Comparison of ENCODE assay signal across 16 cellular contexts in genomic region chr12:76670776-76671175, GRCh38.
A peak's percentile ranks its signal among the peaks of the same experiment; 100 is the strongest.
DNase-seq lines count a peak whose midpoint lies in the region; ATAC-seq and TF ChIP-seq lines count a peak whose summit lies in the region.
"Had no signal": no experiment of that assay in that cellular context is flagged by ENCODE, and none has a peak within 500 bp of the region (broad histone marks: within the 10 kb centered on the region; RNA-seq: fewer than 3 reads in every experiment).

No MANE protein-coding gene starts in this region.

- no peaks in the 10 kb centered on the region for H3K36me3 ChIP-seq in brain microvascular endothelial cell (replicated peaks)
- H3K36me3 ChIP-seq in mesenchymal stem cell (ENCODE audit: control insufficient read depth in 1 of 2, insufficient read depth in 2 of 2, low read depth in 1 of 2, low read length in 2 of 2), result no peaks in the 10 kb centered on the region
- H3K36me3 ChIP-seq: adrenal gland; BLaER1 treated with 17β-estradiol and CSF1 and Interleukin-3, amounts not matched to agents 10 nM and 100 nM; gastrocnemius medialis had no signal

- H3K4me3 ChIP-seq in brain microvascular endothelial cell (ENCODE audit: low read depth, low read length), result no peak overlapping the region
- H3K4me3 ChIP-seq in mesenchymal stem cell (ENCODE audit: insufficient read depth in 1 of 2, low read depth in 1 of 2, low read length in 2 of 2), result no peak overlapping the region
- H3K4me3 ChIP-seq: adrenal gland; BLaER1 treated with 17β-estradiol and CSF1 and Interleukin-3, amounts not matched to agents 10 nM and 100 nM; gastrocnemius medialis had no signal

- 17% methylated on average over 1 of the region's 1 CpG for WGBS in mesenchymal stem cell

- H4K8ac ChIP-seq in mesenchymal stem cell (ENCODE audit: low read length), result no peak overlapping the region

- H3K18ac ChIP-seq in mesenchymal stem cell (ENCODE audit: low read depth in 1 of 2, low read length in 2 of 2), result no peak overlapping the region

- no peak overlapping the region for H3K4me2 ChIP-seq in mesenchymal stem cell (ENCODE audit: low read length, poor library complexity, severe bottlenecking)
- H3K4me2 ChIP-seq: BLaER1 treated with 17β-estradiol and CSF1 and Interleukin-3, amounts not matched to agents 10 nM and 100 nM had no signal

- no peaks in the 10 kb centered on the region for H3K9me3 ChIP-seq in mesenchymal stem cell (ENCODE audit: control insufficient read depth, low read length)
- H3K9me3 ChIP-seq: adrenal gland, gastrocnemius medialis had no signal

- H3K27ac ChIP-seq in brain microvascular endothelial cell (no peak overlapping the region), mesenchymal stem cell (ENCODE audit: low read length, poor library complexity, severe bottlenecking) (peak overlapping the region; percentile 77)
- H3K27ac ChIP-seq: adrenal gland; BLaER1 treated with 17β-estradiol and CSF1 and Interleukin-3, amounts not matched to agents 10 nM and 100 nM; gastrocnemius medialis had no signal

- ATAC-seq in GM19397 (IDR thresholded peaks at IDR 0.05; ENCODE audit: unreplicated experiment) (no peak), left colon (no peak)
- ATAC-seq: activated T-cell treated with anti-CD3 and anti-CD28 coated beads, Interleukin-2, amount 50 U/mL, for 4 hours; gastrocnemius medialis had no signal

- H3K23ac ChIP-seq in mesenchymal stem cell (ENCODE audit: low read length in 2 of 2), result no peak overlapping the region

- H4K91ac ChIP-seq in mesenchymal stem cell (ENCODE audit: low read length), result no peak overlapping the region

- H3K79me1 ChIP-seq in mesenchymal stem cell (replicated peaks; ENCODE audit: low read length, poor library complexity, severe bottlenecking), result no peaks in the 10 kb centered on the region

- no peak overlapping the region for H2BK5ac ChIP-seq in mesenchymal stem cell (ENCODE audit: low read depth, low read length, poor library complexity, severe bottlenecking)

- no peak overlapping the region for H3K14ac ChIP-seq in mesenchymal stem cell (ENCODE audit: low read length in 2 of 2)

- no peak overlapping the region for H3K9ac ChIP-seq in mesenchymal stem cell (ENCODE audit: low read length)
- H3K9ac ChIP-seq: BLaER1 treated with 17β-estradiol and CSF1 and Interleukin-3, amounts not matched to agents 10 nM and 100 nM had no signal

- TF ChIP-seq CTCF in brain microvascular endothelial cell (IDR thresholded peaks at IDR 0.05; ENCODE audit: low read depth, low read length, missing control alignments), result no peak

- no peak overlapping the region for H2BK15ac ChIP-seq in mesenchymal stem cell (ENCODE audit: low read depth, poor library complexity, severe bottlenecking)

- no peak overlapping the region for H3K4ac ChIP-seq in mesenchymal stem cell (ENCODE audit: low read depth in 1 of 2, low read length in 2 of 2)

- peaks cover 1% of the 10 kb centered on the region for H3K4me1 ChIP-seq in mesenchymal stem cell (ENCODE audit: control insufficient read depth, insufficient read depth, low read depth, low read length)
- H3K4me1 ChIP-seq: adrenal gland, gastrocnemius medialis had no signal

- H2BK120ac ChIP-seq in mesenchymal stem cell (ENCODE audit: low read depth, low read length), result no peak overlapping the region

- in situ Hi-C loops in brain microvascular endothelial cell (cut with HindIII; ENCODE audit: low pct_ligation_motif_present, low sequenced_read_pairs), result no loop called here

- intact Hi-C loops in left colon (cut with DNase I, micrococcal nuclease), result no loop called here

- H3K27me3 ChIP-seq in brain microvascular endothelial cell (replicated peaks), result no peaks in the 10 kb centered on the region
- H3K27me3 ChIP-seq in mesenchymal stem cell (ENCODE audit: control insufficient read depth in 1 of 2, insufficient read depth in 1 of 2, low read length in 2 of 2), result no peaks in the 10 kb centered on the region
- H3K27me3 ChIP-seq: adrenal gland; BLaER1 treated with 17β-estradiol and CSF1 and Interleukin-3, amounts not matched to agents 10 nM and 100 nM; gastrocnemius medialis had no signal

- no peak overlapping the region for H2AFZ ChIP-seq in mesenchymal stem cell (ENCODE audit: low read depth, low read length)

- H2AK5ac ChIP-seq in mesenchymal stem cell (ENCODE audit: low read length, severe bottlenecking), result no peak overlapping the region

- no peak overlapping the region for H2BK12ac ChIP-seq in mesenchymal stem cell (ENCODE audit: low read length in 2 of 2)

- DNase-seq in AG20443 (ENCODE audit: low spot score), result peak; percentile 53
- DNase-seq in HS-5 (ENCODE audit: low read depth), result peak; percentile 29
- peak; percentile 33 for DNase-seq in brain microvascular endothelial cell
- peak; percentile 11 for DNase-seq in mesenchymal stem cell
- no peak for DNase-seq in HuH-7 (ENCODE audit: low spot score)
- no peak for DNase-seq in DMS153 (lab: John Stamatoyannopoulos, UW)
- DNase-seq in left colon, result no peak
- DNase-seq: activated T-cell treated with anti-CD3 and anti-CD28 coated beads, Interleukin-2, amount 50 U/mL, for 4 hours; adrenal gland; dermis blood vessel endothelial cell; gastrocnemius medialis; MV-4-11; retina; stimulated activated CD4-positive, alpha-beta T cell treated with anti-CD3 and anti-CD28 coated beads, Interleukin-4, amount 100 ng/mL, for 1 hour had no signal

Comparison
In these comparisons a context has a peak if more than half of its experiments do, and no peak if none do; other contexts are left out.
1. DNase-seq: peak in AG20443 (single experiment), HS-5 (single experiment), brain microvascular endothelial cell (single experiment) and mesenchymal stem cell (single experiment); none in HuH-7 (single experiment), DMS153 (single experiment) and left colon (0 of 2).